Comparison of ENCODE assay signal across 12 cellular contexts in genomic region chr5:119028575-119028974, GRCh38.
"Had no signal": no experiment of that assay in that cellular context is flagged by ENCODE, and none has a peak within 500 bp of the region (broad histone marks: within the 10 kb centered on the region; RNA-seq: fewer than 3 reads in every experiment).

No MANE protein-coding gene starts in this region.

- DNase-seq: activated CD4-positive, alpha-beta T cell treated with anti-CD3 and anti-CD28 coated beads, Interleukin-2, amount 50 U/mL, for 1 hour; activated naive CD4-positive, alpha-beta T cell treated with anti-CD3 and anti-CD28 coated beads for 36 hours; activated T-cell treated with anti-CD3 and anti-CD28 coated beads for 4 hours; gastrocnemius medialis; heart left ventricle; immature natural killer cell; sigmoid colon; spleen; stimulated activated CD4-positive, alpha-beta T cell treated with anti-CD3 and anti-CD28 coated beads, Interleukin-1b, Interleukin-23, amount 100 ng/mL, for 48 hours had no signal

- H3K4me3 ChIP-seq: gastrocnemius medialis, heart left ventricle, sigmoid colon, spleen had no signal

- H3K9me3 ChIP-seq: gastrocnemius medialis had no signal

- H3K27me3 Mint-ChIP-seq: activated T-helper 17 cell treated with anti-CD3 and anti-CD28 coated beads, Interleukin-2, amount 50 U/mL, for 72 hours had no signal

- H3K4me3 Mint-ChIP-seq: activated naive CD4-positive, alpha-beta T cell treated with anti-CD3 and anti-CD28 coated beads for 36 hours; activated T-helper 17 cell treated with anti-CD3 and anti-CD28 coated beads, Interleukin-2, amount 50 U/mL, for 72 hours; immature natural killer cell; T-helper 2 cell treated with Interferon-gamma antibody and Interleukin-4, amounts not matched to agents 5 μg/mL and 100 μg/mL, for 36 hours had no signal

- H3K9me3 Mint-ChIP-seq: activated T-helper 17 cell treated with anti-CD3 and anti-CD28 coated beads, Interleukin-2, amount 50 U/mL, for 72 hours had no signal

- H3K36me3 ChIP-seq: gastrocnemius medialis, heart left ventricle, sigmoid colon, spleen had no signal

- ATAC-seq: activated T-helper 17 cell treated with anti-CD3 and anti-CD28 coated beads, Interleukin-2, amount 50 U/mL, for 72 hours; gastrocnemius medialis; heart left ventricle had no signal

- H3K27me3 ChIP-seq: gastrocnemius medialis, heart left ventricle, sigmoid colon, spleen had no signal

- H3K36me3 Mint-ChIP-seq: immature natural killer cell had no signal

- H3K27ac ChIP-seq: gastrocnemius medialis, heart left ventricle, sigmoid colon had no signal

- FAIRE-seq: astrocyte had no signal

- H3K4me1 ChIP-seq: gastrocnemius medialis, sigmoid colon had no signal

- H3K27ac Mint-ChIP-seq: activated naive CD4-positive, alpha-beta T cell treated with anti-CD3 and anti-CD28 coated beads for 36 hours; activated T-helper 17 cell treated with anti-CD3 and anti-CD28 coated beads, Interleukin-2, amount 50 U/mL, for 72 hours; immature natural killer cell; T-helper 2 cell treated with Interferon-gamma antibody and Interleukin-4, amounts not matched to agents 5 μg/mL and 100 μg/mL, for 36 hours had no signal
